ENCODE assay signal across 8 cellular contexts in genomic region chr3:32502089-32502943, GRCh38. TPM values are rescaled to one million over a fixed set of nuclear protein-coding genes. Genes with fewer than 3 reads are reported as not detected.
DNase-seq lines count a peak whose midpoint lies in the region; ATAC-seq and TF ChIP-seq lines count a peak whose summit lies in the region.

A gene with protein sequence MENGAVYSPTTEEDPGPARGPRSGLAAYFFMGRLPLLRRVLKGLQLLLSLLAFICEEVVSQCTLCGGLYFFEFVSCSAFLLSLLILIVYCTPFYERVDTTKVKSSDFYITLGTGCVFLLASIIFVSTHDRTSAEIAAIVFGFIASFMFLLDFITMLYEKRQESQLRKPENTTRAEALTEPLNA (minus strand): TSS chr3:32502852. CDS start chr3:32502745, 107 bp downstream.

- peak; percentile 69 to 96 (median 95) for ATAC-seq in heart left ventricle

- no peak within 1 kb of the TSS for H2BK120ac ChIP-seq in H9 (ENCODE audit: low read depth, low read length, poor library complexity, severe bottlenecking)

- no peak within 1 kb of the TSS for H3K56ac ChIP-seq in H9 (ENCODE audit: insufficient read length, low read depth, low read length)

- POLR2A ChIA-PET in GM10248 (lab: Yijun Ruan, JAX), result interaction anchor here (0.6 kb wide), 1 partner anchor 68 kb away, joined by 3 read pairs; the partner anchor contains the start of gene DYNC1LI1

- no peaks in the 10 kb centered on the region for H3K79me1 ChIP-seq in H9 (ENCODE audit: insufficient read depth, low read depth, low read length, poor library complexity, severe bottlenecking)

- H3K4ac ChIP-seq in H9 (ENCODE audit: low read depth, low read length), result no peak within 1 kb of the TSS

- peak within 1 kb of the TSS; percentile 94 to 99 for H3K4me3 Mint-ChIP-seq in H9

- peak within 1 kb of the TSS; percentile 8 for H3T11ph ChIP-seq in H9 (ENCODE audit: low read length)

- H3K4me1 ChIP-seq in H9 (ENCODE audit: insufficient read depth, low read length) (peaks cover 4% of the 10 kb centered on the region; the same call in 1 of the 2 replicates), heart left ventricle (peaks cover 0 to 53% (median 14%) of the 10 kb centered on the region in 12 donors), transverse colon (peaks cover 4 to 35% (median 23%) of the 10 kb centered on the region in 4 donors)

- H3K18ac ChIP-seq in H9 (ENCODE audit: insufficient read length, low read depth, low read length), result no peak within 1 kb of the TSS

- no peak within 1 kb of the TSS for H3K14ac ChIP-seq in H9 (ENCODE audit: insufficient read depth, low read length)

- peak within 1 kb of the TSS; percentile 84 for H3K4me2 ChIP-seq in H9 (ENCODE audit: insufficient read depth, insufficient read length, low read length)

- no peaks in the 10 kb centered on the region for H3K27me3 ChIP-seq in H9 (ENCODE audit: insufficient read depth, low read length)
- H3K27me3 ChIP-seq in MG63, result no peaks in the 10 kb centered on the region
- no peaks in the 10 kb centered on the region for H3K27me3 ChIP-seq in heart left ventricle
- H3K27me3 ChIP-seq in transverse colon, result no peaks in the 10 kb centered on the region

- CTCF ChIA-PET in GM10248 (lab: Yijun Ruan, JAX), result interaction anchor here (1.0 to 5.0 kb wide), 4 partner anchors 8 to 126 kb away, joined by 3 to 21 read pairs (median 3); no protein-coding TSS in a partner anchor

- intact Hi-C loops in heart left ventricle (cut with DNase I), result loop anchor here in 4 of 10 donors (10.0 kb wide), 2 partner anchors 72 to 432 kb away; partner anchors contain the start of gene DYNC1LI1 (in 3 of the 4)
- intact Hi-C loops in posterior cingulate gyrus (cut with DNase I), result loop anchor here (5.0 kb wide), 1 partner anchor 65 kb away; no protein-coding TSS in a partner anchor
- intact Hi-C loops in transverse colon (cut with DNase I; ENCODE audit: low total_unique reads), result no loop called here

- TF ChIP-seq POLR2A in heart left ventricle (IDR thresholded peaks at IDR 0.05) (peak; percentile 53 to 57), transverse colon (IDR thresholded peaks at IDR 0.05) (peak; percentile 53)

- H3K27ac ChIP-seq in H9 (ENCODE audit: insufficient read length, low read depth, low read length) (no peak within 1 kb of the TSS), adipose tissue (ENCODE audit: low read depth, low read length) (peak within 1 kb of the TSS; percentile 97), heart left ventricle (peak within 1 kb of the TSS; percentile 87 to 99 (median 98)), transverse colon (peak within 1 kb of the TSS; percentile 95 to 100 (median 99))

- no peak within 1 kb of the TSS for H2BK15ac ChIP-seq in H9 (ENCODE audit: low read depth, low read length)

- H3K4me1 Mint-ChIP-seq in H9, result peaks cover 20 to 30% of the 10 kb centered on the region in 2 experiments

- in situ Hi-C loops in transverse colon (cut with MboI; ENCODE audit: low pct_ligation_motif_present in 1 of 4, low pct_unique_long_range_greater_than_20kb in 1 of 4, low sequenced_read_pairs in 3 of 4), result loop anchor here in 3 of 4 donors (10.0 to 25.0 kb wide), 3 partner anchors 162 to 435 kb away; partner anchors contain the start of gene CNOT10 (in 1 of the 3)

- peak within 1 kb of the TSS; percentile 40 for H2BK12ac ChIP-seq in H9 (ENCODE audit: insufficient read length, low read depth, low read length)

- H3K36me3 ChIP-seq in MG63 (no peaks in the 10 kb centered on the region), heart left ventricle (peaks cover 0 to 9% (median 0%) of the 10 kb centered on the region in 9 donors), transverse colon (no peaks in the 10 kb centered on the region)

- H4K91ac ChIP-seq in H9 (ENCODE audit: insufficient read length, low read depth, low read length), result no peak within 1 kb of the TSS

- no peaks in the 10 kb centered on the region for H3K9me3 ChIP-seq in H9 (ENCODE audit: control insufficient read depth, low read depth, low read length)
- no peaks in the 10 kb centered on the region for H3K9me3 ChIP-seq in MG63
- H3K9me3 ChIP-seq in heart left ventricle, result no peaks in the 10 kb centered on the region
- no peaks in the 10 kb centered on the region for H3K9me3 ChIP-seq in transverse colon

- H3K27ac Mint-ChIP-seq in H9, result peak within 1 kb of the TSS; percentile 89 to 93 (median 92)

- no peak within 1 kb of the TSS for H2BK5ac ChIP-seq in H9 (ENCODE audit: insufficient read length, low read length)

- H3K9me3 Mint-ChIP-seq in H9, result no peaks in the 10 kb centered on the region

- H3K9ac ChIP-seq in H9 (ENCODE audit: extremely low read depth, insufficient read length, low read length), result peak within 1 kb of the TSS; percentile 29

- DNase-seq in GM10248 (ENCODE audit: extremely low spot score) (peak; percentile 94), H9 (peak; percentile 89), MG63 (peak; percentile 73), T-helper 1 cell (peak; percentile 66 to 77 (median 71)), heart left ventricle (peak; percentile 87 to 91 (median 89)), posterior cingulate gyrus (peak; percentile 65 to 97 (median 79)), transverse colon (peak; percentile 87)

- peaks cover 2% of the 10 kb centered on the region for H4K20me1 ChIP-seq in H9 (ENCODE audit: control insufficient read depth, insufficient read depth, insufficient read length)

- no peaks in the 10 kb centered on the region; the same call in 1 of the 2 replicates for H3K27me3 Mint-ChIP-seq in H9 (ENCODE audit: low read depth)

- peak within 1 kb of the TSS; percentile 80 for H3K4me3 ChIP-seq in MG63
- H3K4me3 ChIP-seq in heart left ventricle, result peak within 1 kb of the TSS; percentile 43 to 99 (median 91)
- peak within 1 kb of the TSS; percentile 75 to 99 (median 92) for H3K4me3 ChIP-seq in transverse colon

- H3K23ac ChIP-seq in H9 (ENCODE audit: insufficient read length, low read depth, low read length), result no peak within 1 kb of the TSS

- no peaks in the 10 kb centered on the region; the same call in 1 of the 2 replicates for H3K79me2 ChIP-seq in H9 (ENCODE audit: insufficient read depth, low read length)

- TF ChIP-seq CTCF in GM10248 (IDR thresholded peaks at IDR 0.05; ENCODE audit: control extremely low read depth, extremely low read depth, low read depth, missing control alignments) (no peak), H9 (conservative IDR thresholded peaks at IDR 0.05) (no peak), heart left ventricle (IDR thresholded peaks at IDR 0.05) (no peak), transverse colon (IDR thresholded peaks at IDR 0.05) (no peak)

- H2AFZ ChIP-seq in H9 (ENCODE audit: low read length), result peak within 1 kb of the TSS; percentile 57

- no peak within 1 kb of the TSS for H4K5ac ChIP-seq in H9 (ENCODE audit: insufficient read length, low read depth, low read length)

- no peak within 1 kb of the TSS for H2BK20ac ChIP-seq in H9 (ENCODE audit: low read depth, low read length, poor library complexity, severe bottlenecking)

- TF ChIP-seq EP300 in transverse colon (IDR thresholded peaks at IDR 0.05; ENCODE audit: low read depth), result no peak

- peaks cover 0 to 3% (median 0%) of the 10 kb centered on the region in 3 experiments; a peak in 2 of 7 replicates for H3K36me3 Mint-ChIP-seq in H9 (ENCODE audit: insufficient read depth in 1 of 3, low read depth in 3 of 3)

- H4K8ac ChIP-seq in H9 (replicated peaks; ENCODE audit: insufficient read length, low read depth, low read length), result no peak within 1 kb of the TSS

- H2AK5ac ChIP-seq in H9 (ENCODE audit: insufficient read length, low read length), result no peak within 1 kb of the TSS

- WGBS in H9 (ENCODE audit: extremely low coverage, insufficient read length, low lambda C conversion rate), result no CpG with 5 or more reads among the region's 62 CpGs
- WGBS in adipose tissue, 3 donors, result 0% methylated on average over 44 to 62 of the region's 62 CpGs
- WGBS in heart left ventricle, 4 donors, result 0 to 1% (median 0%) methylated on average over 27 to 62 of the region's 62 CpGs
- 0% methylated on average over 16 to 58 of the region's 62 CpGs for WGBS in transverse colon (ENCODE audit: low coverage in 1 of 2), 2 donors

- H3K23me2 ChIP-seq in H9 (ENCODE audit: insufficient read length, low read depth, low read length, poor library complexity, severe bottlenecking), result no peaks in the 10 kb centered on the region

RNA-seq across cellular contexts. Expression of the gene that starts here (rescaled TPM):
- 42.7 and 43.5 TPM in 2 replicates for total RNA-seq in H9 (2021)
- total RNA-seq in MG63 (2014; rRNA removed; shearing (Covaris generic); ENCODE audit: low replicate concordance), result 30.5 and 39.3 TPM in 2 replicates
- 10 to 100 TPM; 10.0 to 21.3 (median 19.0) TPM for polyA plus RNA-seq in adipose tissue
- total RNA-seq in heart left ventricle, result 10 to 100 TPM in 7 of 9 donors, 1 to 10 TPM in 2; 8.9 to 34.8 (median 12.5) TPM
- polyA plus RNA-seq in heart left ventricle, result 10 to 100 TPM in 1 of 2 donors, 1 to 10 TPM in 1; 5.2 to 11.6 TPM
- total RNA-seq in transverse colon, result 10 to 100 TPM; 13.8 to 68.9 (median 43.6) TPM
